8 cellular contexts compared by ENCODE assay signal in genomic region chr2:152627010-152627957, GRCh38.
DNase-seq lines count a peak whose midpoint lies in the region; ATAC-seq, FAIRE-seq and TF ChIP-seq lines count a peak whose summit lies in the region.

No MANE protein-coding gene starts in this region.

- H2AK5ac ChIP-seq in H1 (ENCODE audit: low read depth, low read length): no peak overlapping the region

- no peak for TF ChIP-seq EP300 in H1 (IDR thresholded peaks at IDR 0.05; ENCODE audit: borderline replicate concordance in 1 of 2, low read depth in 2 of 2, low read length in 2 of 2)

- H3K79me2 ChIP-seq in H1 (ENCODE audit: control insufficient read depth in 1 of 2, insufficient read depth in 2 of 2, low read length in 2 of 2): no peaks in the 10 kb centered on the region

- no peaks in the 10 kb centered on the region for H3K23me2 ChIP-seq in H1 (ENCODE audit: low read depth, low read length)

- no peak overlapping the region for H3K9ac ChIP-seq in H1 (replicated peaks in 1 of 4; ENCODE audit: extremely low read depth in 1 of 4, low read depth in 3 of 4, low read length in 3 of 4)

- no peak for FAIRE-seq in H1 (lab: Jason Lieb, UNC)
- FAIRE-seq in H54 (lab: Jason Lieb, UNC): no peak

- H3K4me2 ChIP-seq in H1 (ENCODE audit: insufficient read depth in 1 of 2, low read depth in 2 of 2, low read length in 2 of 2): no peak overlapping the region

- no peaks in the 10 kb centered on the region for H3K27me3 Mint-ChIP-seq in neural crest cell (ENCODE audit: low read depth)

- ATAC-seq in HG03159 (IDR thresholded peaks at IDR 0.05; ENCODE audit: unreplicated experiment): no peak

- CTCF ChIA-PET in H1 (lab: Charles Lee; ENCODE audit: partially characterized antibody): interaction anchor here (0.6 to 3.9 kb wide), 8 partner anchors 8 to 610 kb away, joined by 3 to 30 read pairs (median 4); no protein-coding TSS in a partner anchor

- no peak overlapping the region for H3K27ac ChIP-seq in H1 (ENCODE audit: low read depth, low read length)

- TF ChIP-seq CTCF in H1 (IDR thresholded peaks at IDR 0.05; ENCODE audit: control extremely low read depth in 1 of 3, insufficient read depth in 1 of 3, low read depth in 1 of 3, low read length in 3 of 3) (peak in 2 of 3 experiments; percentile 27 to 41; a peak in 1 of 4 replicates), neural crest cell (conservative IDR thresholded peaks at IDR 0.05) (peak; percentile 71)

- DNase-seq in NCI-H748 (lab: John Stamatoyannopoulos, UW; ENCODE audit: unreplicated experiment) (peak; percentile 36), NCI-H748 treated with DMSO at 0.1 percent for 48 hours (lab: John Stamatoyannopoulos, UW) (no peak), MV-4-11 (lab: John Stamatoyannopoulos, UW) (peak; percentile 24), H1 (ENCODE audit: low read depth in 1 of 2, low spot score in 2 of 2) (no peak), neural crest cell (ENCODE audit: low read depth, low spot score) (no peak), H54 (ENCODE audit: insufficient read length, low spot score) (no peak), NCI-H345 treated with DMSO at 0.1 percent for 48 hours (lab: John Stamatoyannopoulos, UW; ENCODE audit: unreplicated experiment) (no peak)

- no peak overlapping the region for H4K8ac ChIP-seq in H1 (ENCODE audit: extremely low read depth, insufficient read depth, low read length)

- H2BK20ac ChIP-seq in H1 (ENCODE audit: low read length): no peak overlapping the region

- H3K79me1 ChIP-seq in H1 (ENCODE audit: low read depth, low read length): no peaks in the 10 kb centered on the region

- no peak overlapping the region for H3K23ac ChIP-seq in H1 (ENCODE audit: insufficient read length)

- H3K27me3 ChIP-seq in H1 (replicated peaks in 1 of 4; ENCODE audit: control insufficient read depth in 3 of 4, extremely low read depth in 1 of 4, insufficient read depth in 3 of 4, low read length in 3 of 4): peaks cover 0 to 1% (median 0%) of the 10 kb centered on the region in 4 experiments; a peak in 1 of 7 replicates

- peak; percentile 62 to 65 for TF ChIP-seq RAD21 in H1 (IDR thresholded peaks at IDR 0.05 in 1 of 2, conservative IDR thresholded peaks at IDR 0.05 in 1 of 2; ENCODE audit: low read depth in 2 of 2, low read length in 2 of 2)

- H3K4ac ChIP-seq in H1 (replicated peaks; ENCODE audit: insufficient read length, low read depth, low read length): no peak overlapping the region

- no peak overlapping the region for H3K4me3 Mint-ChIP-seq in neural crest cell

- H3K4me1 Mint-ChIP-seq in neural crest cell: no peaks in the 10 kb centered on the region

- no peak overlapping the region for H2BK12ac ChIP-seq in H1 (ENCODE audit: low read depth, low read length)

- POLR2A ChIA-PET in H1 (lab: Charles Lee; ENCODE audit: partially characterized antibody): no interaction called here

- H3K4me3 ChIP-seq in H1 (ENCODE audit: extremely low read depth in 1 of 4, insufficient read depth in 2 of 4, low read depth in 3 of 4, low read length in 4 of 4): no peak overlapping the region

- H3K18ac ChIP-seq in H1 (ENCODE audit: extremely low read depth, low read length): no peak overlapping the region

- H3K56ac ChIP-seq in H1 (replicated peaks; ENCODE audit: insufficient read length, low read depth, low read length): no peak overlapping the region

- no peak overlapping the region for H3K27ac Mint-ChIP-seq in neural crest cell (ENCODE audit: unreplicated experiment)

- H2BK120ac ChIP-seq in H1 (replicated peaks; ENCODE audit: low read depth, low read length): no peak overlapping the region

- H3K36me3 Mint-ChIP-seq in neural crest cell (ENCODE audit: low read depth): peaks cover 18% of the 10 kb centered on the region

- TF ChIP-seq POLR2A in H1 (IDR thresholded peaks at IDR 0.05; ENCODE audit: control extremely low read depth in 1 of 2, low read depth in 2 of 2, low read length in 2 of 2) (no peak), H54 (IDR thresholded peaks at IDR 0.05; ENCODE audit: low read depth, low read length) (no peak)

- H4K20me1 ChIP-seq in H1 (replicated peaks in 1 of 2; ENCODE audit: control insufficient read depth in 1 of 2, insufficient read depth in 2 of 2, low read length in 2 of 2): no peaks in the 10 kb centered on the region

- WGBS in H1 (ENCODE audit: extremely low coverage in 1 of 2, insufficient coverage in 1 of 2, insufficient read length in 1 of 2, insufficient replicate concordance in 2 of 2, low coverage in 1 of 2, low lambda C conversion rate in 2 of 2, missing lambda C conversion rate in 1 of 2), 2 experiments: 85% methylated on average over 4 of the region's 4 CpGs; no CpG with 5 or more reads in 1 of the 2 experiments

- peaks cover 6 to 29% (median 22%) of the 10 kb centered on the region in 4 experiments; a peak in 7 of 8 replicates for H3K36me3 ChIP-seq in H1 (ENCODE audit: control insufficient read depth in 2 of 4, insufficient read depth in 4 of 4, low read length in 3 of 4)

- no peak overlapping the region for H3K14ac ChIP-seq in H1 (ENCODE audit: insufficient read length)

- no peaks in the 10 kb centered on the region for H3K9me3 Mint-ChIP-seq in neural crest cell

- no peak overlapping the region for H2BK15ac ChIP-seq in H1 (ENCODE audit: low read length)

- no peak overlapping the region for H2AFZ ChIP-seq in H1 (ENCODE audit: low read length)

- no peak overlapping the region for H2BK5ac ChIP-seq in H1 (ENCODE audit: low read depth, low read length)

- no peaks in the 10 kb centered on the region for H3K9me3 ChIP-seq in H1 (ENCODE audit: insufficient read depth in 2 of 2, low read depth in 1 of 2, low read length in 1 of 2)

- H3K4me1 ChIP-seq in H1 (replicated peaks in 1 of 4; ENCODE audit: control insufficient read depth in 3 of 4, insufficient read depth in 4 of 4, low read length in 3 of 4): no peaks in the 10 kb centered on the region

- H4K91ac ChIP-seq in H1 (replicated peaks; ENCODE audit: insufficient read length, low read length): no peak overlapping the region

- no peak overlapping the region for H4K5ac ChIP-seq in H1 (ENCODE audit: insufficient read length, low read depth, low read length)

TF ChIP-seq in H1, 55 proteins besides CTCF, POLR2A, EP300 and RAD21:
- TF ChIP-seq GTF2F1 (IDR thresholded peaks at IDR 0.05; ENCODE audit: borderline replicate concordance, low read depth, low read length) (no peak), SUZ12 (IDR thresholded peaks at IDR 0.05; ENCODE audit: low read length) (no peak), GABPA (IDR thresholded peaks at IDR 0.05; ENCODE audit: borderline replicate concordance, insufficient read depth, low read length) (no peak), SP1 (IDR thresholded peaks at IDR 0.05; ENCODE audit: low read depth, low read length) (no peak), EZH2 (IDR thresholded peaks at IDR 0.05; ENCODE audit: low read depth, low read length, severe bottlenecking) (no peak), NRF1 (IDR thresholded peaks at IDR 0.05; ENCODE audit: low read depth, low read length) (no peak), FOSL1 (IDR thresholded peaks at IDR 0.05; ENCODE audit: insufficient read depth, low read depth, low read length) (no peak), MAFK (IDR thresholded peaks at IDR 0.05; ENCODE audit: low read depth, low read length) (no peak), USF2 (IDR thresholded peaks at IDR 0.05; ENCODE audit: low read length) (no peak), CREB1 (IDR thresholded peaks at IDR 0.05) (no peak), BRCA1 (IDR thresholded peaks at IDR 0.05; ENCODE audit: low read depth, low read length) (no peak), HDAC6 (IDR thresholded peaks at IDR 0.05; ENCODE audit: low read depth, low read length) (no peak), ATF3 (IDR thresholded peaks at IDR 0.05; ENCODE audit: insufficient read depth, low read depth, low read length) (no peak), TBP (IDR thresholded peaks at IDR 0.05; ENCODE audit: low read depth, low read length) (no peak)

Comparison
In these comparisons a context has a peak if more than half of its experiments do, and no peak if none do; other contexts are left out.
1. DNase-seq: peak in NCI-H748 (single experiment) and MV-4-11 (single experiment); none in NCI-H748 treated with DMSO at 0.1 percent for 48 hours (single experiment), H1 (0 of 2), neural crest cell (single experiment), H54 (single experiment) and NCI-H345 treated with DMSO at 0.1 percent for 48 hours (single experiment).